ENCODE assay signal across 8 cellular contexts in genomic region chr2:118088051-118089014, GRCh38. TPM values are rescaled to one million over a fixed set of nuclear protein-coding genes. Genes with fewer than 3 reads are reported as not detected.
A peak's percentile ranks its signal among the peaks of the same experiment; 100 is the strongest.
DNase-seq lines count a peak whose midpoint lies in the region; ATAC-seq and TF ChIP-seq lines count a peak whose summit lies in the region.

Gene INSIG2 (plus strand): TSS chr2:118088471. CDS start chr2:118096557, 8,086 bp downstream.

- CTCF ChIA-PET in PC-9 (lab: Charles Lee): interaction anchor here (1.4 to 2.3 kb wide), 3 partner anchors 10 to 81 kb away, joined by 5 to 14 read pairs (median 9); no protein-coding TSS in a partner anchor

- H3K9me3 ChIP-seq in PC-9 (ENCODE audit: insufficient read depth, low read depth) (no peaks in the 10 kb centered on the region; the same call in 1 of the 2 replicates), esophagus (ENCODE audit: control insufficient read depth in 2 of 2, insufficient read depth in 1 of 2, low read depth in 1 of 2, low read length in 1 of 2) (no peaks in the 10 kb centered on the region), muscle layer of duodenum (ENCODE audit: control insufficient read depth in 1 of 2, low read length in 2 of 2) (no peaks in the 10 kb centered on the region)

- H3K4me1 ChIP-seq in PC-9 (replicated peaks; ENCODE audit: insufficient read depth) (peaks cover 69% of the 10 kb centered on the region), esophagus (ENCODE audit: control insufficient read depth in 2 of 2, insufficient read depth in 2 of 2, low read length in 1 of 2) (no peaks in the 10 kb centered on the region), muscle layer of duodenum (ENCODE audit: control insufficient read depth in 1 of 2, insufficient read depth in 2 of 2, low read length in 2 of 2) (peaks cover 0 to 16% of the 10 kb centered on the region in 2 donors)

- POLR2A ChIA-PET in PC-9 (lab: Charles Lee; ENCODE audit: unreplicated experiment): interaction anchor here (0.5 to 2.4 kb wide), 9 partner anchors 9 to 1279 kb away, joined by 4 to 21 read pairs (median 6); partner anchors contain the start of genes C2orf76 and DBI

- peak within 1 kb of the TSS; percentile 94 for H3K27ac ChIP-seq in PC-9
- H3K27ac ChIP-seq in esophagus (ENCODE audit: low read depth in 2 of 2, low read length in 1 of 2): peak within 1 kb of the TSS; percentile 40 to 45
- peak within 1 kb of the TSS; percentile 78 for H3K27ac ChIP-seq in muscle layer of duodenum (ENCODE audit: low read length)

- H3K36me3 ChIP-seq in PC-9 (ENCODE audit: low read depth) (0 out of 2 replicates have a peak, but pooled peaks cover 6% of the 10 kb centered on the region), esophagus (ENCODE audit: control insufficient read depth in 2 of 2, insufficient read depth in 2 of 2, low read length in 1 of 2) (no peaks in the 10 kb centered on the region), muscle layer of duodenum (ENCODE audit: control insufficient read depth in 1 of 2, insufficient read depth in 2 of 2, low read length in 2 of 2) (peaks cover 0 to 4% of the 10 kb centered on the region in 2 donors)

- H2AFZ ChIP-seq in PC-9: peak within 1 kb of the TSS; percentile 74

- no peaks in the 10 kb centered on the region for H3K9me2 ChIP-seq in PC-9 (ENCODE audit: insufficient read depth)

- TF ChIP-seq CTCF in PC-9 (conservative IDR thresholded peaks at IDR 0.05): peak; percentile 13; the same call in 1 of the 2 replicates

- H3K27me3 ChIP-seq in PC-9 (ENCODE audit: insufficient read depth, low read depth) (no peaks in the 10 kb centered on the region), esophagus (ENCODE audit: control insufficient read depth in 1 of 2, insufficient read depth in 2 of 2, low read length in 2 of 2) (no peaks in the 10 kb centered on the region), muscle layer of duodenum (ENCODE audit: low read depth, low read length) (no peaks in the 10 kb centered on the region)

- 0 to 1% methylated on average over 63 of the region's 63 CpGs for WGBS in esophagus, 2 donors

- BruUV-seq in PC-9 (replicated peaks; lab: Mats Ljungman, UMichigan): no TSS peak

- no peaks in the 10 kb centered on the region for H4K20me1 ChIP-seq in PC-9 (ENCODE audit: insufficient read depth)

- peak within 1 kb of the TSS; percentile 95 for H3K4me3 ChIP-seq in Jurkat, Clone E6-1 (ENCODE audit: low read length)
- H3K4me3 ChIP-seq in PC-9 (peak within 1 kb of the TSS; percentile 79), esophagus (ENCODE audit: low read depth in 1 of 2, low read length in 2 of 2) (peak within 1 kb of the TSS; percentile 73 to 95), muscle layer of duodenum (ENCODE audit: low read depth in 1 of 2, low read length in 2 of 2) (peak within 1 kb of the TSS; percentile 93 to 95)

- intact Hi-C loops in PC-9 (cut with micrococcal nuclease; ENCODE audit: unreplicated experiment): loop anchor here (1.0 to 2.0 kb wide), 5 partner anchors 9 to 96 kb away; no protein-coding TSS in a partner anchor

- DNase-seq in DMS53 treated with DMSO at 0.1 percent for 48 hours (lab: John Stamatoyannopoulos, UW; ENCODE audit: unreplicated experiment) (peak; percentile 98), PC-9 (peak; percentile 99 to 100)
- peak; percentile 89 for DNase-seq in Jurkat, Clone E6-1 (ENCODE audit: low read depth, low spot score)
- DNase-seq in activated T-cell treated with anti-CD3 and anti-CD28 coated beads, Interleukin-2, amount 50 U/mL, for 1 hour: peak; percentile 86
- DNase-seq in stimulated activated CD8-positive, alpha-beta memory T cell treated with anti-CD3 and anti-CD28 coated beads, Interleukin-7, amount 100 ng/mL, for 4 hours (ENCODE audit: low read depth in 2 of 2): peak; percentile 78 to 86

- H3F3A ChIP-seq in PC-9 (ENCODE audit: insufficient read depth, low read depth): peaks cover 41% of the 10 kb centered on the region

- peak within 1 kb of the TSS; percentile 88 for H3K4me2 ChIP-seq in PC-9

- peaks cover 46% of the 10 kb centered on the region for H3K79me2 ChIP-seq in PC-9 (ENCODE audit: low read depth)

- ATAC-seq in GM21619 (IDR thresholded peaks at IDR 0.05; ENCODE audit: unreplicated experiment): peak; percentile 95

RNA-seq across cellular contexts. Expression of gene INSIG2, which starts in this region (rescaled TPM):
- 20.1 TPM for polyA plus RNA-seq in Jurkat, Clone E6-1 (2012; ENCODE audit: insufficient read depth, insufficient read length)
- total RNA-seq in PC-9 (2021): 33.6 and 54.8 TPM in 2 replicates
- polyA plus RNA-seq in esophagus: 1 to 10 TPM; 7.0 to 7.5 TPM

Comparison
In these comparisons a context has a peak if more than half of its experiments do, and no peak if none do; other contexts are left out.
1. Peak in every context shown above with its lines: DNase-seq, ATAC-seq, H3K4me3 ChIP-seq and H3K27ac ChIP-seq.
2. H3K27ac ChIP-seq: peak in every context shown above with its lines; median percentile 94 in PC-9; 78 in muscle layer of duodenum; 42 in esophagus.